ENCODE assay signal across 1 cellular context in the genomic region with DNA sequence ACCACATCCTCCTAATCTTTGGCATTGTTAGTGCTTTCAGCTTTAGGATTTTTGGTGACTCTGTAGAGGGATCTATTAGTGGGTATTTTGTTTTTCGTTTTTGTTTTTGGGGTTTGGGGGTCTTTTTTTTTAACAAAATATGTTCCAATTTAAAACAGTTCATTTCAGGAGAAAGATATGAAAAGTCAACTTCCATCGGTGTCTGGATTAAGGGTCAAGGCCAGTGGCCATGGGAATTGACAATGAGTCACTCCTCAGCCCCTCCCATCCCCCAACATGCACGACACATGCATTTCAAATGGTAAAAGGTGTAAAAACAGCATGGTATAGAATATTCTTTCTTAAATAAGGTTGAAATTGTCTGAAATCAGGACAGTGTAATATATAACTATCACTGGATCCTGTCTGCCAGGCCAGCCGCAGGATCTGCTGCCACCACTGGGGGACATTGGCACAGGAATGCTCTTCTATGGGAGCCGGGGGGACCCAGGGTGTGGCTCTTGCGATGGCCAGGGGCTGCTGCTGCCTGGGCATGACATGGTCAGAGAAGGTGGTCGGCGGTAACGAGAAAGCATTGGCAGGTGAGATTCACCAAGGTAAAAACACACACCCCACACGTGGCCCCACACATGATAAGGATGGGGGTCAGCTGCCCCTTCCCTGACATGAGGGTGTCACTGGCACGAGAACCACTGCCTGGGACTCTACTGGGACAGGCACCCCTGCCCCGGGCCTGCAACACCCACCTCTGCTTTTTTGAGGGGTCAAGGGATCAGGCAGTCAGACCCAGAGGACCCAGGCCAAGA.
TF ChIP-seq lines count a peak whose summit lies in the region.

No MANE protein-coding gene starts in this region.

TF ChIP-seq in SK-N-SH, 30 proteins besides CTCF, POLR2A, EP300 and RAD21 (continued from another document):
- no peak for TF ChIP-seq TEAD4 (IDR thresholded peaks at IDR 0.05; ENCODE audit: borderline replicate concordance, insufficient read depth)
- no peak for TF ChIP-seq GABPA (IDR thresholded peaks at IDR 0.05; ENCODE audit: low read depth)
TF ChIP-seq in SK-N-SH: peak in this region for 0.
